Comparison of ENCODE assay signal across 20 cellular contexts in the genomic region with DNA sequence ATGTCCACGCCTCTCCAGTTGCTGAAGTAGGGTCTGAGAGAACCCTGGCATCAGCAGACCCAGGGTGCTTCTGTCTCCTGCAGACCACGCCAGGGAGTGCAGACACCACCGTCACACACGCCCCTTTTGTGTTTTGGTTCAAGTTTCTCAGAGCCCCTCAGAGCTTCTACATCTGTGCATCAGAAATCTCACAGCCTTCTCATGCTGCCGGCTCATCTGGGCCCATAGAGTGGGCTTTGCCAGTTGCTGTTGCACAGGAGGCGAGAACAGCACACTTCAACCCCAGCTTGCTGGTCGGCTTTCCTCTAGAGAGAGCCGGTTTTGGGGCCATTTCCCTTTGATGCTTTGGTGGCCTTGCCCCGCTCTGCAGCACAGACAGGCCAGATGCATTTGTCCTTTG.
A peak's percentile ranks its signal among the peaks of the same experiment; 100 is the strongest.
DNase-seq lines count a peak whose midpoint lies in the region; ATAC-seq lines count a peak whose summit lies in the region.
"Had no signal": no experiment of that assay in that cellular context is flagged by ENCODE, and none has a peak within 500 bp of the region (broad histone marks: within the 10 kb centered on the region; RNA-seq: fewer than 3 reads in every experiment).

No MANE protein-coding gene starts in this region.

- no peaks in the 10 kb centered on the region for H3K27me3 Mint-ChIP-seq in activated CD8-positive, alpha-beta memory T cell treated with anti-CD3 and anti-CD28 coated beads, Interleukin-2, amount 10 ng/mL, durations not matched to agents 7 days and 5 days
- no peaks in the 10 kb centered on the region for H3K27me3 Mint-ChIP-seq in CD8-positive, alpha-beta memory T cell

- peaks cover 51 to 90% (median 87%) of the 10 kb centered on the region in 10 experiments for H3K4me1 ChIP-seq in BLaER1 treated with 17β-estradiol and CSF1 and Interleukin-3, amounts not matched to agents 10 nM and 100 nM
- H3K4me1 ChIP-seq in skeletal muscle tissue (ENCODE audit: control insufficient read depth in 3 of 3, insufficient read depth in 3 of 3, low read length in 3 of 3): peaks cover 35 to 60% (median 53%) of the 10 kb centered on the region in 3 donors
- no peaks in the 10 kb centered on the region for H3K4me1 ChIP-seq in CD8-positive, alpha-beta memory T cell (ENCODE audit: insufficient read depth, low read length)

- no peak overlapping the region for H3K4me3 Mint-ChIP-seq in activated CD8-positive, alpha-beta memory T cell treated with anti-CD3 and anti-CD28 coated beads, Interleukin-2, amount 10 ng/mL, durations not matched to agents 7 days and 5 days
- H3K4me3 Mint-ChIP-seq in CD8-positive, alpha-beta memory T cell: no peak overlapping the region

- no peak for ATAC-seq in activated CD8-positive, alpha-beta memory T cell treated with anti-CD3 and anti-CD28 coated beads, Interleukin-2, amount 10 ng/mL, durations not matched to agents 7 days and 5 days
- ATAC-seq in GM19035 (IDR thresholded peaks at IDR 0.05; ENCODE audit: unreplicated experiment): no peak
- ATAC-seq: A549, GM12878, HCT116, K562 had no signal

- peak overlapping the region in 8 of 11 experiments; percentile 11 to 53 (median 31); a peak in 6 of 22 replicates for H3K9ac ChIP-seq in BLaER1 treated with 17β-estradiol and CSF1 and Interleukin-3, amounts not matched to agents 10 nM and 100 nM
- peak overlapping the region; percentile 23 to 66 (median 57) for H3K9ac ChIP-seq in skeletal muscle tissue (ENCODE audit: low read depth in 1 of 3, low read length in 3 of 3)
- H3K9ac ChIP-seq: GM23248 had no signal

- POLR2A ChIA-PET in CD8-positive, alpha-beta memory T cell (lab: Charles Lee): no interaction called here

- H3K36me3 ChIP-seq in BLaER1 treated with 17β-estradiol and CSF1 and Interleukin-3, amounts not matched to agents 10 nM and 100 nM: peaks cover 20 to 31% (median 26%) of the 10 kb centered on the region in 11 experiments
- H3K36me3 ChIP-seq in skeletal muscle tissue (ENCODE audit: control insufficient read depth in 3 of 3, insufficient read depth in 3 of 3, low read length in 3 of 3): peaks cover 22 to 26% (median 25%) of the 10 kb centered on the region in 3 donors
- no peaks in the 10 kb centered on the region for H3K36me3 ChIP-seq in CD8-positive, alpha-beta memory T cell (ENCODE audit: insufficient read depth, low read length)

- H3K27me3 ChIP-seq in BLaER1 treated with 17β-estradiol and CSF1 and Interleukin-3, amounts not matched to agents 10 nM and 100 nM: peaks cover 0 to 18% (median 9%) of the 10 kb centered on the region in 11 experiments; a peak in 10 of 22 replicates
- H3K27me3 ChIP-seq in skeletal muscle tissue (ENCODE audit: control insufficient read depth in 3 of 3, insufficient read depth in 3 of 3, low read length in 3 of 3): no peaks in the 10 kb centered on the region
- H3K27me3 ChIP-seq in CD8-positive, alpha-beta memory T cell (ENCODE audit: insufficient read depth, low read length, poor library complexity, severe bottlenecking): no peaks in the 10 kb centered on the region

- peak overlapping the region; percentile 36 for H3K27ac Mint-ChIP-seq in activated CD8-positive, alpha-beta memory T cell treated with anti-CD3 and anti-CD28 coated beads, Interleukin-2, amount 10 ng/mL, durations not matched to agents 7 days and 5 days
- no peak overlapping the region for H3K27ac Mint-ChIP-seq in CD8-positive, alpha-beta memory T cell

- peaks cover 15% of the 10 kb centered on the region for H3K4me1 Mint-ChIP-seq in activated CD8-positive, alpha-beta memory T cell treated with anti-CD3 and anti-CD28 coated beads, Interleukin-2, amount 10 ng/mL, durations not matched to agents 7 days and 5 days
- H3K4me1 Mint-ChIP-seq in CD8-positive, alpha-beta memory T cell: peaks cover 10 to 12% (median 11%) of the 10 kb centered on the region in 3 donors

- CTCF ChIA-PET in activated CD8-positive, alpha-beta memory T cell treated with anti-CD3 and anti-CD28 coated beads, Interleukin-2, amount 10 ng/mL, durations not matched to agents 7 days and 5 days (lab: Charles Lee): no interaction called here
- CTCF ChIA-PET in CD8-positive, alpha-beta memory T cell (lab: Charles Lee): no interaction called here

- no peak overlapping the region for H3K27ac ChIP-seq in BLaER1 treated with 17β-estradiol and CSF1 and Interleukin-3, amounts not matched to agents 10 nM and 100 nM
- peak overlapping the region; percentile 52 for H3K27ac ChIP-seq in skeletal muscle tissue (ENCODE audit: low read depth, low read length)
- H3K27ac ChIP-seq in CD8-positive, alpha-beta memory T cell (ENCODE audit: low read depth, low read length): no peak overlapping the region
- H3K27ac ChIP-seq: A549, C4-2B, GM23248 had no signal

- H3K4me3 ChIP-seq in BLaER1 treated with 17β-estradiol and CSF1 and Interleukin-3, amounts not matched to agents 10 nM and 100 nM: no peak overlapping the region; a peak in 1 of 20 replicates
- peak overlapping the region in 1 of 3 donors; percentile 12 for H3K4me3 ChIP-seq in skeletal muscle tissue (ENCODE audit: low read length in 3 of 3)
- no peak overlapping the region for H3K4me3 ChIP-seq in CD8-positive, alpha-beta memory T cell (ENCODE audit: low read length)
- H3K4me3 ChIP-seq: A549, GM12878, GM23248, K562 had no signal

- DNase-seq in activated CD8-positive, alpha-beta memory T cell treated with anti-CD3 and anti-CD28 coated beads, Interleukin-2, amount 10 ng/mL, durations not matched to agents 7 days and 5 days: no peak
- DNase-seq in activated CD8-positive, alpha-beta memory T cell treated with anti-CD3 and anti-CD28 coated beads, Interleukin-2, amount 50 U/mL, for 4 hours: no peak
- DNase-seq in epidermal melanocyte (ENCODE audit: insufficient read length, low spot score): peak; percentile 9
- DNase-seq in CD8-positive, alpha-beta memory T cell: no peak
- DNase-seq: DMS 273 treated with DMSO at 0.1 percent for 48 hours; GDM1; GM23248; NCI-H1417; NCI-H2029; NCI-H2171 treated with DMSO at 0.1 percent for 48 hours; NCI-H446 treated with DMSO at 0.1 percent for 48 hours; NK-92 treated with Interleukin-12 subunit alpha and Interleukin-12 subunit beta, amount 100 ng/mL, for 24 hours had no signal

- H3K9me3 Mint-ChIP-seq in activated CD8-positive, alpha-beta memory T cell treated with anti-CD3 and anti-CD28 coated beads, Interleukin-2, amount 10 ng/mL, durations not matched to agents 7 days and 5 days (ENCODE audit: low read depth): no peaks in the 10 kb centered on the region
- no peaks in the 10 kb centered on the region for H3K9me3 Mint-ChIP-seq in CD8-positive, alpha-beta memory T cell

- H3K9me3 ChIP-seq in BLaER1 treated with 17β-estradiol and CSF1 and Interleukin-3, amounts not matched to agents 10 nM and 100 nM (replicated peaks in 1 of 11): no peaks in the 10 kb centered on the region
- H3K9me3 ChIP-seq in skeletal muscle tissue (ENCODE audit: control insufficient read depth in 3 of 3, low read length in 3 of 3): no peaks in the 10 kb centered on the region
- H3K9me3 ChIP-seq in CD8-positive, alpha-beta memory T cell (ENCODE audit: low read length): no peaks in the 10 kb centered on the region
- H3K9me3 ChIP-seq: A549 had no signal

- H3K4me2 ChIP-seq in BLaER1 treated with 17β-estradiol and CSF1 and Interleukin-3, amounts not matched to agents 10 nM and 100 nM: peak overlapping the region; percentile 31 to 97 (median 90); a peak in 21 of 22 replicates
- H3K4me2 ChIP-seq: A549 had no signal

- peaks cover 3% of the 10 kb centered on the region for H3K36me3 Mint-ChIP-seq in activated CD8-positive, alpha-beta memory T cell treated with anti-CD3 and anti-CD28 coated beads, Interleukin-2, amount 10 ng/mL, durations not matched to agents 7 days and 5 days
- H3K36me3 Mint-ChIP-seq in CD8-positive, alpha-beta memory T cell: peaks cover 0 to 55% (median 1%) of the 10 kb centered on the region in 3 donors

- peaks cover 48 to 65% (median 62%) of the 10 kb centered on the region in 11 experiments for H4K20me1 ChIP-seq in BLaER1 treated with 17β-estradiol and CSF1 and Interleukin-3, amounts not matched to agents 10 nM and 100 nM
